12 cellular contexts compared by ENCODE assay signal in the genomic region with DNA sequence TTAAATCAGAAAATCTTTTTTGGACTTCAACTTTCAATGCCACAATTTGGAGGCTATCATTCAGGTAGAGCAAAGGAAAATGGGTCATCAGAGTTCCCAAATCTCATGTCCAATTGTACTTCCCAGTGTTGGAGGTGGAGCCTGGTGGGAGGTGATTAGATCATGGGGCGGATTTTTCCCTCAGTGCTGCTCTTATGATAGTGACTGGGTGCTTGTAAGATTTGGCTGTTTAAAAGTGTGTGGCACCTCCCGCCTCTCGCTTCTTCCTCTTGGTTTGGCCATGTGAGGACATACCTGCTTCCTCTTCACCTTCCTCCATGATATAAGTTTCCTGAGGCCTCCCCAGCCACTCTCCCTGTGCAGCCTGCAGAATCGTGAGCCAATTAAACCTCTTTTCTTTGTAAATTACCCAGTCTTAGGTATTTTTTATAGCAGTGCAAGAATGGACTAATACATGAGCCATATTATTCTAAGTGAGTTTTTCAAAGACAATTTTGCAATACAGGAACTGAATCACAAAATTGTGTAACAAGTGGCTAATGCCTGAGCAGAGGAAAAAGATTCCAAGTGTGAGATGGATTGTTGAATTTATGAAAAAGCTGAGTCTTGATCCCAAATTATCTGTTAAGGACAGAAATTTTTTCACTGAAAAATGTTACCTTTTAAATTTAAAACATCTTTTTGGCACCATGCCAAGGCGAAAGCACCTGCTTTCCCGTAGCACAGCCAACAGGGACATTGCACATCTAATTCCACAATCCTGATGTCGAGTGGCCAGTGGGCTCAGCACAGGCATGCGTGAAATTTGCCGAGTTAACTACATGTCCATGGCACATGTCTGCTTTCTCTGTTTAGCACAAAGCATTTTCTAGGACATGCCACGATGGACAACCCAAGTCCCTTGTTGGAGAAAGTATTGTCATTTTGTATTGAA.
DNase-seq lines count a peak whose midpoint lies in the region; ATAC-seq and TF ChIP-seq lines count a peak whose summit lies in the region.
"Had no signal": no experiment of that assay in that cellular context is flagged by ENCODE, and none has a peak within 500 bp of the region (broad histone marks: within the 10 kb centered on the region; RNA-seq: fewer than 3 reads in every experiment).

No MANE protein-coding gene starts in this region.

- H3K27ac ChIP-seq in neutrophil, result peak overlapping the region; percentile 66
- H3K27ac ChIP-seq in CD4-positive, alpha-beta memory T cell (ENCODE audit: low read depth, low read length), result no peak overlapping the region

- ATAC-seq in GM19463 (IDR thresholded peaks at IDR 0.05; ENCODE audit: unreplicated experiment), result no peak
- ATAC-seq: activated naive CD8-positive, alpha-beta T cell treated with anti-CD3 and anti-CD28 coated beads, Interleukin-2, amount 50 U/mL, for 24 hours had no signal

- no peaks in the 10 kb centered on the region for H3K27me3 ChIP-seq in neutrophil
- no peaks in the 10 kb centered on the region for H3K27me3 ChIP-seq in CD4-positive, alpha-beta memory T cell (ENCODE audit: insufficient read depth, low read length)

- intact Hi-C loops in CD14-positive monocyte (cut with micrococcal nuclease), result no loop called here
- intact Hi-C loops in CD4-positive, alpha-beta memory T cell (cut with micrococcal nuclease), result no loop called here

- DNase-seq in CD14-positive monocyte (ENCODE audit: low spot score), result peak; percentile 56
- DNase-seq in NCI-H460 (ENCODE audit: extremely low read depth, low read depth), result peak; percentile 36
- DNase-seq in epithelial cell of proximal tubule (ENCODE audit: low read depth), result peak; percentile 53
- DNase-seq in nucleus accumbens (lab: John Stamatoyannopoulos, UW), result no peak
- DNase-seq in NCI-H2081 treated with DMSO at 0.1 percent for 48 hours (lab: John Stamatoyannopoulos, UW), result no peak
- DNase-seq in CD4-positive, alpha-beta memory T cell, result no peak
- DNase-seq: activated naive CD8-positive, alpha-beta T cell treated with anti-CD3 and anti-CD28 coated beads, Interleukin-2, amount 50 U/mL, for 24 hours; COR-L47; NCI-H1436; SIG-M5 had no signal

- no peak overlapping the region for H3K4me3 ChIP-seq in epithelial cell of proximal tubule (ENCODE audit: low read depth, low read length)
- H3K4me3 ChIP-seq in neutrophil (ENCODE audit: low read depth in 1 of 2, low read length in 1 of 2), result peak overlapping the region in 1 of 2 experiments; percentile 1
- H3K4me3 ChIP-seq in CD4-positive, alpha-beta memory T cell (ENCODE audit: low read length in 2 of 2), result no peak overlapping the region

- no peaks in the 10 kb centered on the region for H3K36me3 ChIP-seq in neutrophil
- no peaks in the 10 kb centered on the region for H3K36me3 ChIP-seq in CD4-positive, alpha-beta memory T cell (ENCODE audit: insufficient read depth, low read length)

- CTCF ChIA-PET in CD4-positive, alpha-beta memory T cell (lab: Charles Lee; ENCODE audit: partially characterized antibody), result no interaction called here

- H3K4me1 ChIP-seq in neutrophil (ENCODE audit: control insufficient read depth in 1 of 2, insufficient read depth in 1 of 2, low read depth in 1 of 2, low read length in 1 of 2), result peaks cover 17 to 31% of the 10 kb centered on the region in 2 experiments
- H3K4me1 ChIP-seq in CD4-positive, alpha-beta memory T cell (ENCODE audit: insufficient read depth, low read length), result no peaks in the 10 kb centered on the region

- TF ChIP-seq CTCF in CD14-positive monocyte (IDR thresholded peaks at IDR 0.05) (no peak), epithelial cell of proximal tubule (conservative IDR thresholded peaks at IDR 0.05; ENCODE audit: low read depth, low read length) (no peak), neutrophil (IDR thresholded peaks at IDR 0.05) (no peak)

- H3K36me3 Mint-ChIP-seq in CD14-positive monocyte, result no peaks in the 10 kb centered on the region
- no peaks in the 10 kb centered on the region for H3K36me3 Mint-ChIP-seq in CD4-positive, alpha-beta memory T cell

- POLR2A ChIA-PET in CD4-positive, alpha-beta memory T cell (lab: Charles Lee; ENCODE audit: partially characterized antibody), result no interaction called here

- H3K27me3 Mint-ChIP-seq in CD14-positive monocyte (ENCODE audit: low read depth in 3 of 3), result no peaks in the 10 kb centered on the region
- peaks cover 0 to 9% of the 10 kb centered on the region in 2 donors for H3K27me3 Mint-ChIP-seq in CD4-positive, alpha-beta memory T cell

- H3K27ac Mint-ChIP-seq in CD14-positive monocyte, result peak overlapping the region; percentile 87 to 98 (median 95)
- no peak overlapping the region for H3K27ac Mint-ChIP-seq in CD4-positive, alpha-beta memory T cell
- H3K27ac Mint-ChIP-seq: activated naive CD8-positive, alpha-beta T cell treated with anti-CD3 and anti-CD28 coated beads, Interleukin-2, amount 50 U/mL, for 24 hours had no signal

- H3K9me3 ChIP-seq in neutrophil, result no peaks in the 10 kb centered on the region
- H3K9me3 ChIP-seq in CD4-positive, alpha-beta memory T cell (ENCODE audit: control insufficient read depth in 1 of 2, low read length in 2 of 2), result no peaks in the 10 kb centered on the region

- H3K4me1 Mint-ChIP-seq in CD14-positive monocyte, result peaks cover 45% of the 10 kb centered on the region
- no peaks in the 10 kb centered on the region for H3K4me1 Mint-ChIP-seq in CD4-positive, alpha-beta memory T cell
- H3K4me1 Mint-ChIP-seq: activated naive CD8-positive, alpha-beta T cell treated with anti-CD3 and anti-CD28 coated beads, Interleukin-2, amount 50 U/mL, for 24 hours had no signal

- H3K4me3 Mint-ChIP-seq in CD14-positive monocyte, result peak overlapping the region; percentile 55 to 84
- no peak overlapping the region for H3K4me3 Mint-ChIP-seq in CD4-positive, alpha-beta memory T cell
- H3K4me3 Mint-ChIP-seq: activated naive CD8-positive, alpha-beta T cell treated with anti-CD3 and anti-CD28 coated beads, Interleukin-2, amount 50 U/mL, for 24 hours had no signal

- peaks cover 0 to 4% (median 0%) of the 10 kb centered on the region in 7 donors for H3K9me3 Mint-ChIP-seq in CD14-positive monocyte
- H3K9me3 Mint-ChIP-seq in CD4-positive, alpha-beta memory T cell, result no peaks in the 10 kb centered on the region
- H3K9me3 Mint-ChIP-seq: activated naive CD8-positive, alpha-beta T cell treated with anti-CD3 and anti-CD28 coated beads, Interleukin-2, amount 50 U/mL, for 24 hours had no signal

Comparison
In these comparisons a context has a peak if more than half of its experiments do, and no peak if none do; other contexts are left out.
1. DNase-seq: peak in CD14-positive monocyte (single experiment), NCI-H460 (single experiment) and epithelial cell of proximal tubule (single experiment); none in nucleus accumbens (0 of 56), NCI-H2081 treated with DMSO at 0.1 percent for 48 hours (single experiment) and CD4-positive, alpha-beta memory T cell (0 of 5).
2. H3K27ac Mint-ChIP-seq: peak in CD14-positive monocyte (7 of 7); none in CD4-positive, alpha-beta memory T cell (0 of 7).
3. H3K4me3 Mint-ChIP-seq: peak in CD14-positive monocyte (2 of 2); none in CD4-positive, alpha-beta memory T cell (0 of 8).